In genomic region chr17:48625502-48626201, GRCh38 we compare ENCODE assay signal across 6 cellular contexts. TPM values are rescaled to one million over a fixed set of nuclear protein-coding genes. Genes with fewer than 3 reads are reported as not detected.
DNase-seq lines count a peak whose midpoint lies in the region; ATAC-seq, FAIRE-seq and TF ChIP-seq lines count a peak whose summit lies in the region.

No MANE protein-coding gene starts in this region.

- FAIRE-seq in GM12892 (lab: Jason Lieb, UNC) = peak; percentile 78

- TF ChIP-seq POLR2A in GM12892 (IDR thresholded peaks at IDR 0.05; ENCODE audit: low read depth, low read length) = no peak
- no peak for TF ChIP-seq POLR2A in suprapubic skin (IDR thresholded peaks at IDR 0.05)

- H3K9ac ChIP-seq in SK-N-MC (ENCODE audit: insufficient read length) = peak overlapping the region; percentile 57

- H3K27ac Mint-ChIP-seq in glutamatergic neuron (ENCODE audit: unreplicated experiment) = no peak overlapping the region

- H3K36me3 Mint-ChIP-seq in glutamatergic neuron (ENCODE audit: unreplicated experiment) = no peaks in the 10 kb centered on the region

- H3K4me1 ChIP-seq in suprapubic skin = peaks cover 25% of the 10 kb centered on the region

- H3K4me3 Mint-ChIP-seq in glutamatergic neuron (ENCODE audit: unreplicated experiment) = peak overlapping the region; percentile 35

- TF ChIP-seq EP300 in suprapubic skin (IDR thresholded peaks at IDR 0.05) = no peak

- H3K4me1 Mint-ChIP-seq in glutamatergic neuron (ENCODE audit: low read depth, unreplicated experiment) = no peaks in the 10 kb centered on the region

- H3K9me3 Mint-ChIP-seq in glutamatergic neuron (ENCODE audit: unreplicated experiment) = peaks cover 6% of the 10 kb centered on the region

- H3K27me3 ChIP-seq in suprapubic skin = peaks cover 100% of the 10 kb centered on the region

- no peak for TF ChIP-seq CTCF in glutamatergic neuron (IDR thresholded peaks at IDR 0.05; ENCODE audit: partially characterized antibody, unreplicated experiment)
- no peak for TF ChIP-seq CTCF in suprapubic skin (IDR thresholded peaks at IDR 0.05)
- TF ChIP-seq CTCF in omental fat pad (IDR thresholded peaks at IDR 0.05) = no peak

- H3K9me3 ChIP-seq in SK-N-MC (ENCODE audit: low read depth, low read length) = no peaks in the 10 kb centered on the region
- no peaks in the 10 kb centered on the region for H3K9me3 ChIP-seq in suprapubic skin

- H3K4me3 ChIP-seq in SK-N-MC (peak overlapping the region; percentile 90), suprapubic skin (peak overlapping the region; percentile 53)

- no peak for ATAC-seq in omental fat pad (ENCODE audit: low FRiP score)

- H3K36me3 ChIP-seq in SK-N-MC (ENCODE audit: insufficient read depth, low read length) = no peaks in the 10 kb centered on the region
- no peaks in the 10 kb centered on the region for H3K36me3 ChIP-seq in suprapubic skin

- under 1% methylated on average over 29 of the region's 63 CpGs for WGBS in suprapubic skin

- H3K27ac ChIP-seq in SK-N-MC (no peak overlapping the region), suprapubic skin (no peak overlapping the region)

- H3K27me3 Mint-ChIP-seq in glutamatergic neuron (ENCODE audit: unreplicated experiment) = peaks cover 37% of the 10 kb centered on the region

- DNase-seq in GM12892 (ENCODE audit: insufficient read length) (peak; percentile 67), SK-N-MC (ENCODE audit: low read depth, low spot score) (no peak), glutamatergic neuron (no peak), suprapubic skin (ENCODE audit: low spot score in 2 of 2) (no peak), omental fat pad (ENCODE audit: low spot score) (no peak), occipital lobe (lab: John Stamatoyannopoulos, UW) (no peak)

RNA-seq across cellular contexts. Expression of gene HOXB9, which starts 0.5 kb away (rescaled TPM):
- polyA plus RNA-seq in GM12892 (2012; ENCODE audit: missing spikeins) = 0.38 TPM
- not detected for total RNA-seq in glutamatergic neuron (ENCODE audit: unreplicated experiment)
- total RNA-seq in suprapubic skin = under 1 TPM in 2 of 4 donors, not detected in 2; 0.23 to 0.42 TPM
- total RNA-seq in omental fat pad = under 1 TPM in 2 of 4 donors, not detected in 2; 0.09 to 0.48 TPM
- not detected for total RNA-seq in occipital lobe

RNA-seq across cellular contexts. Expression of gene HOXB8, which starts 10.6 kb away (rescaled TPM):
- not detected for polyA plus RNA-seq in GM12892 (2012; ENCODE audit: missing spikeins)
- total RNA-seq in glutamatergic neuron (ENCODE audit: unreplicated experiment) (not detected), suprapubic skin (not detected), omental fat pad (1 to 10 TPM; 4.3 to 6.2 (median 5.0) TPM), occipital lobe (not detected)

RNA-seq across cellular contexts. Expression of gene HOXB7, which starts 14.8 kb away (rescaled TPM):
- polyA plus RNA-seq in GM12892 (2012; ENCODE audit: missing spikeins) = 4.1 TPM
- total RNA-seq in glutamatergic neuron (ENCODE audit: unreplicated experiment) (0.64 TPM), suprapubic skin (1 to 10 TPM in 3 of 4 donors, under 1 TPM in 1; 0.95 to 3.6 (median 2.4) TPM), omental fat pad (10 to 100 TPM in 1 of 4 donors, 1 to 10 TPM in 3; 5.3 to 11.5 (median 8.4) TPM), occipital lobe (not detected)

RNA-seq across cellular contexts. Expression of gene HOXB6, which starts 20.9 kb away (rescaled TPM):
- not detected for polyA plus RNA-seq in GM12892 (2012; ENCODE audit: missing spikeins)
- not detected for total RNA-seq in glutamatergic neuron (ENCODE audit: unreplicated experiment)
- 1 to 10 TPM in 2 of 4 donors, under 1 TPM in 1, not detected in 1; 0.39 to 4.5 (median 1.3) TPM for total RNA-seq in suprapubic skin
- 10 to 100 TPM in 3 of 4 donors, 1 to 10 TPM in 1; 9.2 to 22.7 (median 15.5) TPM for total RNA-seq in omental fat pad
- not detected for total RNA-seq in occipital lobe

RNA-seq across cellular contexts. Expression of gene HOXB5, which starts 32.1 kb away (rescaled TPM):
- not detected for polyA plus RNA-seq in GM12892 (2012; ENCODE audit: missing spikeins)
- not detected for total RNA-seq in glutamatergic neuron (ENCODE audit: unreplicated experiment)
- total RNA-seq in suprapubic skin = under 1 TPM in 2 of 4 donors, not detected in 2; 0.72 to 0.80 TPM
- 1 to 10 TPM in 2 of 4 donors, under 1 TPM in 2; 0.72 to 3.3 (median 1.4) TPM for total RNA-seq in omental fat pad
- not detected for total RNA-seq in occipital lobe
